8 cellular contexts compared by ENCODE assay signal in the genomic region with DNA sequence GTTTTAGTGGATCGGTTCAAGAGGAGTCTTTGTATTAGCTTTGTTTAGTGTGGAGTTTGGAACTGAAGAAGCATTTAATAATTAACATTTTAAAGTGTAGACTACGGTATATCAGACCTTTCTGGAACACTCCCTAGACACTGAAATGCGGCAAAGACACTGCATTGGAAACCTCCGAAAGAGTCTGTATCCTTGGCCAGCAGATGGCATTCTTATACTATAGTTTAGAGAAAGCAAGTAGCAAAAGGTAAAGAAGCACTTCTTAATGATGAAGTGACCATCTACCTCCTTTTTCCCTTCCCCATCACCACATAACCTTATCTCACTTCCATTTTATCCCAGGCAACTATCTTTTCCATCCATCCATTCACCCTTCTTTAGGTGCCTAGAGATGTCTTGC. TPM values are rescaled to one million over a fixed set of nuclear protein-coding genes. Genes with fewer than 3 reads are reported as not detected.
DNase-seq lines count a peak whose midpoint lies in the region; ATAC-seq and FAIRE-seq lines count a peak whose summit lies in the region.

No MANE protein-coding gene starts in this region.

- ATAC-seq in HG02798 (IDR thresholded peaks at IDR 0.05; ENCODE audit: poor library complexity, unreplicated experiment) (peak; percentile 75), GM21737 (IDR thresholded peaks at IDR 0.05; ENCODE audit: unreplicated experiment) (no peak)

- peak; percentile 30 for DNase-seq in A172 (ENCODE audit: low spot score)
- peak; percentile 19 for DNase-seq in ELF-1 (ENCODE audit: low read depth, low spot score)
- peak; percentile 49 for DNase-seq in NCI-H2227 (lab: John Stamatoyannopoulos, UW; ENCODE audit: unreplicated experiment)
- peak; percentile 20 for DNase-seq in amniotic stem cell (lab: John Stamatoyannopoulos, UW)
- peak; percentile 73 for DNase-seq in inferior parietal cortex (ENCODE audit: extremely low spot score)
- DNase-seq in urothelium cell line (ENCODE audit: low spot score) = peak; percentile 16

- no peak for FAIRE-seq in urothelium cell line (lab: Jason Lieb, UNC)

RNA-seq across cellular contexts. Expression of gene FABP2, which starts 7.6 kb away (rescaled TPM):
- total RNA-seq in A172 (2014; rRNA removed; shearing (Covaris generic)) = not detected in 2 replicates

Comparison
In these comparisons a context has a peak if more than half of its experiments do, and no peak if none do; other contexts are left out.
1. DNase-seq: peak in every context shown above with its lines; median percentile 73 in inferior parietal cortex; 49 in NCI-H2227; 30 in A172; 20 in amniotic stem cell; 19 in ELF-1; 16 in urothelium cell line.